Comparison of ENCODE assay signal across 4 cellular contexts in genomic region chr3:182067423-182067822, GRCh38.
TF ChIP-seq lines count a peak whose summit lies in the region.

No MANE protein-coding gene starts in this region.

TF ChIP-seq in GM12891, 5 proteins besides CTCF, POLR2A, EP300 and RAD21 (continued from another document):
- TF ChIP-seq TAF1 (IDR thresholded peaks at IDR 0.05; ENCODE audit: low read depth, low read length), result no peak
TF ChIP-seq in GM12891: peak in this region for 0.

TF ChIP-seq in HCT116, 20 proteins besides CTCF, POLR2A, EP300 and RAD21 (continued from another document):
- no peak for TF ChIP-seq ZBTB33 (IDR thresholded peaks at IDR 0.05; ENCODE audit: extremely low read depth, insufficient replicate concordance, low read length)
- peak; percentile 30 for TF ChIP-seq REST (IDR thresholded peaks at IDR 0.05; ENCODE audit: low read depth)
- TF ChIP-seq TCF7L2 (IDR thresholded peaks at IDR 0.05; ENCODE audit: borderline replicate concordance, extremely low read depth, insufficient read depth, insufficient read length), result peak; percentile 49
- no peak for TF ChIP-seq ZFX (IDR thresholded peaks at IDR 0.05)
- no peak for TF ChIP-seq SRF (IDR thresholded peaks at IDR 0.05; ENCODE audit: low read depth)
- TF ChIP-seq EZH2phosphoT487 (IDR thresholded peaks at IDR 0.05; ENCODE audit: borderline replicate concordance), result no peak
- no peak for TF ChIP-seq EGR1 (IDR thresholded peaks at IDR 0.05; ENCODE audit: low read depth)
- no peak for TF ChIP-seq ZNF274 (IDR thresholded peaks at IDR 0.05; ENCODE audit: low read depth, low read length)
- no peak for TF ChIP-seq JUND (IDR thresholded peaks at IDR 0.05)
- TF ChIP-seq SP1 (IDR thresholded peaks at IDR 0.05; ENCODE audit: low read depth), result no peak
- TF ChIP-seq EZH2 (IDR thresholded peaks at IDR 0.05), result no peak
- no peak for TF ChIP-seq MAX (IDR thresholded peaks at IDR 0.05)

TF ChIP-seq in PFSK-1, 5 proteins besides CTCF, POLR2A, EP300 and RAD21 (continued from another document):
- peak; percentile 58 to 85; a peak in 3 of 4 replicates for TF ChIP-seq REST (IDR thresholded peaks at IDR 0.05; ENCODE audit: insufficient read depth in 1 of 2, low read depth in 2 of 2, low read length in 2 of 2)

TF ChIP-seq in H1, 55 proteins besides CTCF, POLR2A, EP300 and RAD21 (continued from another document):
- TF ChIP-seq ATF3 (IDR thresholded peaks at IDR 0.05; ENCODE audit: insufficient read depth, low read depth, low read length), result no peak
- TF ChIP-seq CEBPB (IDR thresholded peaks at IDR 0.05; ENCODE audit: low read depth, low read length), result no peak
- no peak for TF ChIP-seq ZNF274 (IDR thresholded peaks at IDR 0.05; ENCODE audit: borderline replicate concordance, extremely low read depth, low read length)
- TF ChIP-seq USF2 (IDR thresholded peaks at IDR 0.05; ENCODE audit: low read length), result no peak
- no peak for TF ChIP-seq KDM4A (IDR thresholded peaks at IDR 0.05; ENCODE audit: low read depth, low read length, severe bottlenecking)
